22 cellular contexts compared by ENCODE assay signal in genomic region chr6:43727634-43728033, GRCh38. TPM values are rescaled to one million over a fixed set of nuclear protein-coding genes. Genes with fewer than 3 reads are reported as not detected.
A peak's percentile ranks its signal among the peaks of the same experiment; 100 is the strongest.
DNase-seq lines count a peak whose midpoint lies in the region; ATAC-seq and TF ChIP-seq lines count a peak whose summit lies in the region.
"Had no signal": no experiment of that assay in that cellular context is flagged by ENCODE, and none has a peak within 500 bp of the region (broad histone marks: within the 10 kb centered on the region; RNA-seq: fewer than 3 reads in every experiment).

No MANE protein-coding gene starts in this region.

- intact Hi-C loops in cardiac septum (cut with DNase I) (no loop called here), sciatic nerve (cut with DNase I) (no loop called here), adrenal gland (cut with DNase I) (loop anchor here in 1 of 2 donors (10.0 kb wide), 1 partner anchor 357 kb away; no protein-coding TSS in a partner anchor)

- no peaks in the 10 kb centered on the region for H3K4me1 ChIP-seq in right atrium auricular region
- H3K4me1 ChIP-seq in adrenal gland (replicated peaks in 1 of 2) = no peaks in the 10 kb centered on the region

- DNase-seq in cardiac septum (ENCODE audit: low spot score) (peak; percentile 19), right atrium auricular region (ENCODE audit: low spot score) (no peak), T-helper 17 cell (no peak), sciatic nerve (ENCODE audit: low spot score) (peak; percentile 6), adrenal gland (no peak), medulla oblongata (ENCODE audit: extremely low spot score) (no peak), middle frontal gyrus (ENCODE audit: extremely low spot score, low spot score) (no peak)
- DNase-seq in effector memory CD8-positive, alpha-beta T cell = no peak
- DNase-seq: AML-193; CD8-positive, alpha-beta T cell; COR-L47; DMS 273 treated with DMSO at 0.1 percent for 48 hours; DMS53; DND-41; EL; GOT3; H7; HFFc6; KBM-7 had no signal

- H3K27ac ChIP-seq in right atrium auricular region (no peak overlapping the region), adrenal gland (no peak overlapping the region)
- H3K27ac ChIP-seq: 22Rv1, A549 had no signal

- H3K27me3 ChIP-seq in right atrium auricular region = no peaks in the 10 kb centered on the region
- H3K27me3 ChIP-seq in adrenal gland = no peaks in the 10 kb centered on the region

- peaks cover 23% of the 10 kb centered on the region for H3K4me1 Mint-ChIP-seq in T-helper 17 cell
- peaks cover 18 to 28% of the 10 kb centered on the region in 2 donors for H3K4me1 Mint-ChIP-seq in effector memory CD8-positive, alpha-beta T cell (ENCODE audit: low read depth in 2 of 2)

- H3K27me3 Mint-ChIP-seq in T-helper 17 cell = no peaks in the 10 kb centered on the region
- H3K27me3 Mint-ChIP-seq in effector memory CD8-positive, alpha-beta T cell = no peaks in the 10 kb centered on the region

- TF ChIP-seq CTCF in right atrium auricular region (IDR thresholded peaks at IDR 0.05) (no peak), adrenal gland (IDR thresholded peaks at IDR 0.05) (no peak)

- H3K27ac Mint-ChIP-seq in T-helper 17 cell = peak overlapping the region; percentile 19
- peak overlapping the region; percentile 53 to 89 for H3K27ac Mint-ChIP-seq in effector memory CD8-positive, alpha-beta T cell
- H3K27ac Mint-ChIP-seq: CD8-positive, alpha-beta T cell; HFFc6 had no signal

- H3K9me3 Mint-ChIP-seq in effector memory CD8-positive, alpha-beta T cell = peaks cover 0 to 2% of the 10 kb centered on the region in 2 donors

- H3K36me3 ChIP-seq in right atrium auricular region = no peaks in the 10 kb centered on the region
- no peaks in the 10 kb centered on the region for H3K36me3 ChIP-seq in adrenal gland (replicated peaks in 1 of 2)

- H3K4me3 ChIP-seq in right atrium auricular region (no peak overlapping the region), adrenal gland (no peak overlapping the region)
- H3K4me3 ChIP-seq: A549 had no signal

- H3K9me3 ChIP-seq in right atrium auricular region = peaks cover 0 to 22% of the 10 kb centered on the region in 2 donors
- no peaks in the 10 kb centered on the region for H3K9me3 ChIP-seq in T-helper 17 cell (ENCODE audit: control insufficient read depth, low read length, poor library complexity, severe bottlenecking)
- H3K9me3 ChIP-seq in adrenal gland (replicated peaks in 1 of 3) = peaks cover 0 to 9% (median 0%) of the 10 kb centered on the region in 3 donors

- no peak overlapping the region for H3K4me3 Mint-ChIP-seq in T-helper 17 cell
- no peak overlapping the region for H3K4me3 Mint-ChIP-seq in effector memory CD8-positive, alpha-beta T cell
- H3K4me3 Mint-ChIP-seq: CD8-positive, alpha-beta T cell; HFFc6 had no signal

- H3K36me3 Mint-ChIP-seq in T-helper 17 cell (ENCODE audit: low read depth) = no peaks in the 10 kb centered on the region
- peaks cover 15% of the 10 kb centered on the region for H3K36me3 Mint-ChIP-seq in effector memory CD8-positive, alpha-beta T cell (ENCODE audit: insufficient read depth)
- H3K36me3 Mint-ChIP-seq: CD8-positive, alpha-beta T cell had no signal

- WGBS in adrenal gland, 4 donors = 77 to 89% (median 85%) methylated on average over 3 of the region's 3 CpGs

- no peak for TF ChIP-seq POLR2A in adrenal gland (IDR thresholded peaks at IDR 0.05)

- ATAC-seq in T-helper 17 cell = no peak
- no peak for ATAC-seq in effector memory CD8-positive, alpha-beta T cell (replicated peaks)
- ATAC-seq in sciatic nerve = no peak
- ATAC-seq: A549; CD8-positive, alpha-beta T cell; HCT116 had no signal

RNA-seq across cellular contexts. Expression of gene MRPS18A, which starts 40.0 kb away (rescaled TPM):
- total RNA-seq in cardiac septum (38.4 TPM), right atrium auricular region (10 to 100 TPM; 40.4 to 42.7 TPM), T-helper 17 cell (10 to 100 TPM; 24.2 to 29.8 TPM), sciatic nerve (29.7 TPM), adrenal gland (10 to 100 TPM; 47.8 to 64.8 (median 52.0) TPM)
- polyA plus RNA-seq in adrenal gland = 10 to 100 TPM; 24.8 to 75.1 (median 33.1) TPM

RNA-seq across cellular contexts. Expression of gene VEGFA, which starts 42.4 kb away (rescaled TPM):
- 233 TPM for total RNA-seq in cardiac septum
- total RNA-seq in right atrium auricular region = 100 to 1,000 TPM; 102 to 132 TPM
- 1 to 10 TPM; 5.6 to 6.3 TPM for total RNA-seq in T-helper 17 cell
- 155 TPM for total RNA-seq in sciatic nerve
- 100 to 1,000 TPM in 3 of 8 donors, 10 to 100 TPM in 5; 31.5 to 343 (median 67.0) TPM for total RNA-seq in adrenal gland
- 100 to 1,000 TPM in 2 of 3 donors, 10 to 100 TPM in 1; 89.5 to 146 (median 129) TPM for polyA plus RNA-seq in adrenal gland

Comparison
In these comparisons a context has a peak if more than half of its experiments do, and no peak if none do; other contexts are left out.
1. DNase-seq: peak in cardiac septum (single experiment) and sciatic nerve (single experiment); none in right atrium auricular region (single experiment), T-helper 17 cell (0 of 3), effector memory CD8-positive, alpha-beta T cell (0 of 3), adrenal gland (0 of 7), medulla oblongata (single experiment) and middle frontal gyrus (single experiment).
2. RNA of gene VEGFA, which starts 42.4 kb away (total RNA-seq): 233 TPM in cardiac septum (single experiment), 155 TPM in sciatic nerve (single experiment), 102 to 132 TPM in right atrium auricular region and 31.5 to 343 TPM in adrenal gland; 5.6 to 6.3 TPM in T-helper 17 cell; every median in the first group is over 4 times any median in the second.